Comparison of ENCODE assay signal across 9 cellular contexts in genomic region chr1:26853156-26853555, GRCh38. TPM values are rescaled to one million over a fixed set of nuclear protein-coding genes. Genes with fewer than 3 reads are reported as not detected.
DNase-seq lines count a peak whose midpoint lies in the region; ATAC-seq and TF ChIP-seq lines count a peak whose summit lies in the region.
"Had no signal": no experiment of that assay in that cellular context is flagged by ENCODE, and none has a peak within 500 bp of the region (broad histone marks: within the 10 kb centered on the region; RNA-seq: fewer than 3 reads in every experiment).

No MANE protein-coding gene starts in this region.

- H3K79me2 ChIP-seq in PC-9 (ENCODE audit: low read depth), result no peaks in the 10 kb centered on the region

- H3K27me3 ChIP-seq in PC-9 (ENCODE audit: insufficient read depth, low read depth) (no peaks in the 10 kb centered on the region), neutrophil (no peaks in the 10 kb centered on the region)

- peaks cover 63% of the 10 kb centered on the region for H3K4me1 ChIP-seq in PC-9 (replicated peaks; ENCODE audit: insufficient read depth)
- no peaks in the 10 kb centered on the region for H3K4me1 ChIP-seq in neutrophil (ENCODE audit: control insufficient read depth in 1 of 2, insufficient read depth in 1 of 2, low read depth in 1 of 2, low read length in 1 of 2)

- no peaks in the 10 kb centered on the region for H3K27me3 Mint-ChIP-seq in Calu3 (ENCODE audit: unreplicated experiment)
- no peaks in the 10 kb centered on the region for H3K27me3 Mint-ChIP-seq in activated T-cell treated with anti-CD3 and anti-CD28 coated beads, Interleukin-2, amount 50 U/mL, for 4 hours (ENCODE audit: low read depth)

- no peak overlapping the region for H3K27ac Mint-ChIP-seq in Calu3 (ENCODE audit: unreplicated experiment)
- H3K27ac Mint-ChIP-seq: T-helper 1 cell treated with Interleukin-12 subunit alpha and Interleukin-12 subunit beta and Interleukin-4 antibody, amounts not matched to agents 30 μg/mL and 1 μg/mL, for 36 hours had no signal

- CTCF ChIA-PET in Calu3 (lab: Charles Lee), result no interaction called here
- CTCF ChIA-PET in PC-9 (lab: Charles Lee), result no interaction called here

- H2AFZ ChIP-seq in PC-9, result no peak overlapping the region

- H3K9me3 Mint-ChIP-seq in Calu3 (ENCODE audit: low read depth, unreplicated experiment), result no peaks in the 10 kb centered on the region
- H3K9me3 Mint-ChIP-seq in activated T-cell treated with anti-CD3 and anti-CD28 coated beads, Interleukin-2, amount 50 U/mL, for 4 hours, result no peaks in the 10 kb centered on the region
- H3K9me3 Mint-ChIP-seq: T-helper 1 cell treated with Interleukin-12 subunit alpha and Interleukin-12 subunit beta and Interleukin-4 antibody, amounts not matched to agents 30 μg/mL and 1 μg/mL, for 36 hours had no signal

- POLR2A ChIA-PET in PC-9 (lab: Charles Lee; ENCODE audit: unreplicated experiment), result interaction anchor here (0.6 kb wide), 1 partner anchor 10 kb away, joined by 4 read pairs; the partner anchor contains the start of gene SFN

- no peaks in the 10 kb centered on the region for H3K9me2 ChIP-seq in PC-9 (ENCODE audit: insufficient read depth)

- no peaks in the 10 kb centered on the region for H3K36me3 Mint-ChIP-seq in Calu3 (ENCODE audit: insufficient read depth, unreplicated experiment)
- H3K36me3 Mint-ChIP-seq in activated T-cell treated with anti-CD3 and anti-CD28 coated beads, Interleukin-2, amount 50 U/mL, for 4 hours (ENCODE audit: insufficient read depth), result peaks cover 33% of the 10 kb centered on the region

- DNase-seq in Calu3, result peak; percentile 93
- peak; percentile 84 for DNase-seq in HT1080 (ENCODE audit: low read depth)
- DNase-seq in PC-9, result peak; percentile 94 to 95
- peak; percentile 85 for DNase-seq in activated T-cell treated with anti-CD3 and anti-CD28 coated beads, Interleukin-2, amount 50 U/mL, for 4 hours
- peak; percentile 83 for DNase-seq in fibroblast of mammary gland (ENCODE audit: low read depth)
- DNase-seq in superior temporal gyrus (ENCODE audit: extremely low spot score), result peak; percentile 81

- 0 out of 2 replicates have a peak, but pooled peaks cover 4% of the 10 kb centered on the region for H3K36me3 ChIP-seq in PC-9 (ENCODE audit: low read depth)
- H3K36me3 ChIP-seq in neutrophil, result peaks cover 100% of the 10 kb centered on the region

- peaks cover 42% of the 10 kb centered on the region for H3F3A ChIP-seq in PC-9 (ENCODE audit: insufficient read depth, low read depth)

- ATAC-seq in activated T-cell treated with anti-CD3 and anti-CD28 coated beads, Interleukin-2, amount 50 U/mL, for 4 hours, result peak; percentile 90
- ATAC-seq in GM21515 (IDR thresholded peaks at IDR 0.05; ENCODE audit: unreplicated experiment), result no peak

- H3K4me3 ChIP-seq in PC-9 (no peak overlapping the region), fibroblast of mammary gland (ENCODE audit: control insufficient read depth, low read depth, low read length) (no peak overlapping the region), neutrophil (ENCODE audit: low read depth in 1 of 2, low read length in 1 of 2) (no peak overlapping the region)

- BruUV-seq in Calu3 (replicated peaks; lab: Mats Ljungman, UMichigan) (no TSS peak), PC-9 (replicated peaks; lab: Mats Ljungman, UMichigan) (no TSS peak)

- TF ChIP-seq CTCF in Calu3 (IDR thresholded peaks at IDR 0.05; ENCODE audit: unreplicated experiment) (peak; percentile 70), PC-9 (conservative IDR thresholded peaks at IDR 0.05) (peak; percentile 79), fibroblast of mammary gland (conservative IDR thresholded peaks at IDR 0.05; ENCODE audit: control insufficient read depth, insufficient read depth, low read depth, low read length) (peak; percentile 90), neutrophil (IDR thresholded peaks at IDR 0.05) (peak; percentile 43)

- H3K9me3 ChIP-seq in PC-9 (ENCODE audit: insufficient read depth, low read depth) (no peaks in the 10 kb centered on the region), neutrophil (peaks cover 12% of the 10 kb centered on the region)

- intact Hi-C loops in Calu3 (cut with micrococcal nuclease; ENCODE audit: unreplicated experiment), result loop anchor here (1.0 kb wide), 1 partner anchor 25 kb away; no protein-coding TSS in a partner anchor
- intact Hi-C loops in PC-9 (cut with micrococcal nuclease; ENCODE audit: unreplicated experiment), result loop anchor here (1.0 to 5.0 kb wide), 5 partner anchors 9 to 251 kb away; partner anchors contain the start of gene TENT5B

- peaks cover 17% of the 10 kb centered on the region for H3K4me1 Mint-ChIP-seq in Calu3 (ENCODE audit: low read depth, unreplicated experiment)
- H3K4me1 Mint-ChIP-seq in activated T-cell treated with anti-CD3 and anti-CD28 coated beads, Interleukin-2, amount 50 U/mL, for 4 hours (ENCODE audit: low read depth), result no peaks in the 10 kb centered on the region

- H3K27ac ChIP-seq in PC-9 (peak overlapping the region; percentile 88), neutrophil (peak overlapping the region; percentile 13)

- H3K4me2 ChIP-seq in PC-9, result peak overlapping the region; percentile 44

- H4K20me1 ChIP-seq in PC-9 (ENCODE audit: insufficient read depth), result no peaks in the 10 kb centered on the region

- no peak overlapping the region for H3K4me3 Mint-ChIP-seq in Calu3 (ENCODE audit: low read depth, unreplicated experiment)
- no peak overlapping the region for H3K4me3 Mint-ChIP-seq in activated T-cell treated with anti-CD3 and anti-CD28 coated beads, Interleukin-2, amount 50 U/mL, for 4 hours
- H3K4me3 Mint-ChIP-seq: T-helper 1 cell treated with Interleukin-12 subunit alpha and Interleukin-12 subunit beta and Interleukin-4 antibody, amounts not matched to agents 30 μg/mL and 1 μg/mL, for 36 hours had no signal

RNA-seq across cellular contexts. Expression of gene SFN, which starts 9.8 kb away (rescaled TPM):
- total RNA-seq in Calu3 (2022) (74.5 and 103 TPM in 2 replicates), PC-9 (2021) (326 and 355 TPM in 2 replicates)
- 5.2 and 7.0 TPM in 2 replicates for total RNA-seq in HT1080 (2014; rRNA removed; shearing (Covaris generic))
- 2.1 TPM in 2 replicates for polyA plus RNA-seq in HT1080 (2015; cell fraction: cytosol; rRNA removed)
- polyA plus RNA-seq in HT1080 (2015; cell fraction: nucleus; rRNA removed), result 1.5 and 1.7 TPM in 2 replicates
- total RNA-seq in activated T-cell treated with anti-CD3 and anti-CD28 coated beads, Interleukin-2, amount 50 U/mL, for 4 hours, result under 1 TPM; 0.19 to 0.61 (median 0.24) TPM

RNA-seq across cellular contexts. Expression of gene ZDHHC18, which starts 26.7 kb away (rescaled TPM):
- total RNA-seq in Calu3 (2022) (21.8 and 25.8 TPM in 2 replicates), PC-9 (2021) (27.2 and 36.1 TPM in 2 replicates)
- 15.9 and 30.4 TPM in 2 replicates for total RNA-seq in HT1080 (2014; rRNA removed; shearing (Covaris generic))
- polyA plus RNA-seq in HT1080 (2015; cell fraction: cytosol; rRNA removed), result 17.1 and 18.8 TPM in 2 replicates
- polyA plus RNA-seq in HT1080 (2015; cell fraction: nucleus; rRNA removed), result 22.0 and 24.5 TPM in 2 replicates
- 10 to 100 TPM; 66.1 to 76.8 (median 71.8) TPM for total RNA-seq in activated T-cell treated with anti-CD3 and anti-CD28 coated beads, Interleukin-2, amount 50 U/mL, for 4 hours

RNA-seq across cellular contexts. Expression of gene GPN2, which starts 36.9 kb away (rescaled TPM):
- total RNA-seq in Calu3 (2022) (23.4 and 24.3 TPM in 2 replicates), PC-9 (2021) (23.8 and 30.6 TPM in 2 replicates)
- total RNA-seq in HT1080 (2014; rRNA removed; shearing (Covaris generic)), result 17.9 and 33.6 TPM in 2 replicates
- polyA plus RNA-seq in HT1080 (2015; cell fraction: cytosol; rRNA removed), result 11.3 and 12.8 TPM in 2 replicates
- polyA plus RNA-seq in HT1080 (2015; cell fraction: nucleus; rRNA removed), result 20.5 and 23.6 TPM in 2 replicates
- 10 to 100 TPM; 59.9 to 62.0 (median 61.1) TPM for total RNA-seq in activated T-cell treated with anti-CD3 and anti-CD28 coated beads, Interleukin-2, amount 50 U/mL, for 4 hours

RNA-seq across cellular contexts. Expression of gene GPATCH3, which starts 47.1 kb away (rescaled TPM):
- total RNA-seq in Calu3 (2022) (11.5 and 11.7 TPM in 2 replicates), PC-9 (2021) (13.1 and 16.7 TPM in 2 replicates)
- 11.2 TPM in 2 replicates for total RNA-seq in HT1080 (2014; rRNA removed; shearing (Covaris generic))
- 7.6 and 8.5 TPM in 2 replicates for polyA plus RNA-seq in HT1080 (2015; cell fraction: cytosol; rRNA removed)
- polyA plus RNA-seq in HT1080 (2015; cell fraction: nucleus; rRNA removed), result 12.2 and 15.1 TPM in 2 replicates
- 10 to 100 TPM; 20.1 to 21.8 (median 20.2) TPM for total RNA-seq in activated T-cell treated with anti-CD3 and anti-CD28 coated beads, Interleukin-2, amount 50 U/mL, for 4 hours
